In the genomic region with DNA sequence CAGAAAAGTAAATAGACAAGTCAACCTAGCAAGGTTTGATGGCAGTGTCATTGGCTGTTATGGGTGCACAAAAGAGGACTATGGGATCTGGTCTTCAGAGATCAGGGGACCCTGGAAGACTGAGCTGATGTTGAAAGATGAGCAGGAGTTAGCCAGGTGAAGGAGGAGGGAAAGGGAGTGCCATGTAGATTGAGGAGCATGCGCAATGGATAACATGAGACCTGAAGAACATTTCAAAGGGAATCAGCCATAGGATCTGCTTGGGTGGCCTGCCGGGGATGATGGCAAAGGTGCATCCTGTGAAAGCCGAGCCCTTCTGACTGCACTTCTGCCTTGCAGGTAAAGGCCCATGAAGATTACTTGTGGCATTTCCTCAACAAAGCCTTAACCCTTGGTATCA, we compare ENCODE assay signal across 8 cellular contexts.
"Had no signal": no experiment of that assay in that cellular context is flagged by ENCODE, and none has a peak within 500 bp of the region (broad histone marks: within the 10 kb centered on the region; RNA-seq: fewer than 3 reads in every experiment).

No MANE protein-coding gene starts in this region.

- DNase-seq: H7, HFFc6, KG1 had no signal

- H2AFZ ChIP-seq: GM23338 had no signal

- H3K4me1 ChIP-seq: HAP-1 had no signal

- ATAC-seq: GM23338, HCT116, HepG2 had no signal

- H3K36me3 ChIP-seq: HAP-1 had no signal

- FAIRE-seq: HepG2 had no signal

- H3K4me3 ChIP-seq: GM23338, HAP-1 had no signal

- H3K27ac ChIP-seq: HL-60 had no signal

- H3K9me3 ChIP-seq: HAP-1 had no signal

- H3K4me2 ChIP-seq: GM23338 had no signal
